In genomic region chr3:52479876-52480575, GRCh38 we compare ENCODE assay signal across 11 cellular contexts. TPM values are rescaled to one million over a fixed set of nuclear protein-coding genes. Genes with fewer than 3 reads are reported as not detected.
DNase-seq lines count a peak whose midpoint lies in the region; ATAC-seq and TF ChIP-seq lines count a peak whose summit lies in the region.
"Had no signal": no experiment of that assay in that cellular context is flagged by ENCODE, and none has a peak within 500 bp of the region (broad histone marks: within the 10 kb centered on the region; RNA-seq: fewer than 3 reads in every experiment).

No MANE protein-coding gene starts in this region.

- H3K4me1 ChIP-seq in right cardiac atrium (ENCODE audit: control insufficient read depth, insufficient read depth, low read length): peaks cover 11% of the 10 kb centered on the region

- H3K27ac Mint-ChIP-seq in chondrocyte (ENCODE audit: unreplicated experiment): no peak overlapping the region

- DNase-seq in RWPE1 (ENCODE audit: low spot score) (no peak), chondrocyte (ENCODE audit: low spot score) (peak; percentile 92), right cardiac atrium (peak; percentile 31 to 63 (median 56)), glomerular visceral epithelial cell (ENCODE audit: extremely low spot score) (no peak), foreskin melanocyte (no peak)
- DNase-seq: CD4-positive, alpha-beta memory T cell; MG63; NCI-H1092; NCI-H524 had no signal

- no peaks in the 10 kb centered on the region for H3K27me3 ChIP-seq in right cardiac atrium (ENCODE audit: control insufficient read depth, insufficient read depth)
- H3K27me3 ChIP-seq: MG63 had no signal

- H3K4me3 Mint-ChIP-seq in chondrocyte (ENCODE audit: unreplicated experiment): no peak overlapping the region
- H3K4me3 Mint-ChIP-seq: CD4-positive, alpha-beta memory T cell had no signal

- H3K9me3 ChIP-seq in right cardiac atrium (ENCODE audit: control insufficient read depth, low read length): no peaks in the 10 kb centered on the region
- H3K9me3 ChIP-seq: MG63 had no signal

- H3K36me3 Mint-ChIP-seq in chondrocyte (ENCODE audit: low read depth): peaks cover 39% of the 10 kb centered on the region

- H3K4me1 Mint-ChIP-seq in chondrocyte (ENCODE audit: low read depth): peaks cover 19% of the 10 kb centered on the region

- no peaks in the 10 kb centered on the region for H3K27me3 Mint-ChIP-seq in chondrocyte (ENCODE audit: low read depth)
- H3K27me3 Mint-ChIP-seq: CD4-positive, alpha-beta memory T cell had no signal

- 82% methylated on average over 16 of the region's 16 CpGs for WGBS in right cardiac atrium

- intact Hi-C loops in right cardiac atrium (cut with DNase I): loop anchor here in 2 of 4 donors (5.0 to 10.0 kb wide), 2 partner anchors 52 to 125 kb away; partner anchors contain the start of gene NT5DC2 (in 1 of the 2)

- H3K27ac ChIP-seq in RWPE1 (peak overlapping the region; percentile 91), right cardiac atrium (ENCODE audit: low read length) (no peak overlapping the region), temporal lobe (ENCODE audit: low read depth, low read length) (peak overlapping the region; percentile 66)

- CTCF ChIA-PET in RWPE1 (lab: Yijun Ruan, JAX): interaction anchor here (0.6 kb wide), 1 partner anchor 388 kb away, joined by 3 read pairs; no protein-coding TSS in a partner anchor

- POLR2A ChIA-PET in RWPE1 (lab: Yijun Ruan, JAX; ENCODE audit: low non-redundant PET): no interaction called here

- ATAC-seq in right cardiac atrium (no peak), GM18870 (IDR thresholded peaks at IDR 0.05; ENCODE audit: unreplicated experiment) (no peak)

- no peak for TF ChIP-seq CTCF in RWPE1 (conservative IDR thresholded peaks at IDR 0.05; ENCODE audit: low read depth)
- no peak for TF ChIP-seq CTCF in chondrocyte (IDR thresholded peaks at IDR 0.05)

- H3K9me3 Mint-ChIP-seq in chondrocyte (ENCODE audit: low read depth): no peaks in the 10 kb centered on the region
- H3K9me3 Mint-ChIP-seq: CD4-positive, alpha-beta memory T cell had no signal

- no peak overlapping the region for H3K4me3 ChIP-seq in right cardiac atrium (ENCODE audit: low read length)
- H3K4me3 ChIP-seq: MG63 had no signal

RNA-seq across cellular contexts. Expression of gene STAB1, which starts 15.1 kb away (rescaled TPM):
- total RNA-seq in chondrocyte (not detected in 3 replicates), right cardiac atrium (100 to 1,000 TPM in 2 of 4 donors, 10 to 100 TPM in 2; 91.9 to 159 (median 101) TPM), temporal lobe (5.9 TPM)
- polyA plus RNA-seq in right cardiac atrium: 69.5 TPM
- polyA plus RNA-seq: CD4-positive, alpha-beta memory T cell had no signal

RNA-seq across cellular contexts. Expression of gene NISCH, which starts 24.6 kb away (rescaled TPM):
- total RNA-seq in chondrocyte (97.6 to 121 TPM (median 101 TPM) in 3 replicates), right cardiac atrium (10 to 100 TPM; 48.6 to 59.2 (median 53.0) TPM), temporal lobe (61.5 TPM)
- polyA plus RNA-seq in right cardiac atrium: 31.2 TPM

RNA-seq across cellular contexts. Expression of gene TNNC1, which starts 26.2 kb away (rescaled TPM):
- total RNA-seq in chondrocyte: 3.3 to 13.7 TPM (median 12.7 TPM) in 3 replicates
- total RNA-seq in right cardiac atrium: 1,000 to 10,000 TPM; 2,349 to 3,477 (median 2,851) TPM
- polyA plus RNA-seq in right cardiac atrium: 6,305 TPM
- total RNA-seq in temporal lobe: 0.49 TPM

RNA-seq across cellular contexts. Expression of gene SEMA3G, which starts 35.1 kb away (rescaled TPM):
- total RNA-seq in chondrocyte (0.17 TPM in 1 of 3 replicates, not detected in the others), right cardiac atrium (10 to 100 TPM in 1 of 4 donors, 1 to 10 TPM in 3; 4.7 to 13.1 (median 8.3) TPM), temporal lobe (3.7 TPM)
- 11.2 TPM for polyA plus RNA-seq in right cardiac atrium

RNA-seq across cellular contexts. Expression of gene NT5DC2, which starts 53.6 kb away (rescaled TPM):
- 283 to 309 TPM (median 298 TPM) in 3 replicates for total RNA-seq in chondrocyte
- 100 to 1,000 TPM; 123 to 223 (median 154) TPM for total RNA-seq in right cardiac atrium
- 322 TPM for polyA plus RNA-seq in right cardiac atrium
- total RNA-seq in temporal lobe: 52.1 TPM

Comparison
In these comparisons a context has a peak if more than half of its experiments do, and no peak if none do; other contexts are left out.
1. DNase-seq: peak in chondrocyte (single experiment) and right cardiac atrium (3 of 3); none in RWPE1 (single experiment), glomerular visceral epithelial cell (single experiment) and foreskin melanocyte (single experiment).
2. RNA of gene STAB1, which starts 15.1 kb away (total RNA-seq): 91.9 to 159 TPM in right cardiac atrium; 5.9 TPM in temporal lobe (single experiment) and not detected in chondrocyte; every median in the first group is over 10 times any median in the second.
3. RNA of gene TNNC1, which starts 26.2 kb away (total RNA-seq): 2,349 to 3,477 TPM in right cardiac atrium; 3.3 to 13.7 TPM in chondrocyte and 0.49 TPM in temporal lobe (single experiment); every median in the first group is over 100 times any median in the second.